In genomic region chr10:4981722-4982471, GRCh38 we compare ENCODE assay signal across 9 cellular contexts. TPM values are rescaled to one million over a fixed set of nuclear protein-coding genes. Genes with fewer than 3 reads are reported as not detected.
A peak's percentile ranks its signal among the peaks of the same experiment; 100 is the strongest.
DNase-seq lines count a peak whose midpoint lies in the region; ATAC-seq lines count a peak whose summit lies in the region.
"Had no signal": no experiment of that assay in that cellular context is flagged by ENCODE, and none has a peak within 500 bp of the region (broad histone marks: within the 10 kb centered on the region; RNA-seq: fewer than 3 reads in every experiment).

No MANE protein-coding gene starts in this region.

- no peak overlapping the region for H3K4me2 ChIP-seq in neuronal stem cell (ENCODE audit: insufficient read depth, low read length, poor library complexity, severe bottlenecking)

- H3K27ac ChIP-seq in neuronal stem cell (replicated peaks; ENCODE audit: low read length) = no peak overlapping the region

- H3K36me3 ChIP-seq in neuronal stem cell (replicated peaks in 1 of 2; ENCODE audit: control insufficient read depth in 2 of 2, insufficient read depth in 2 of 2, low read length in 2 of 2) = no peaks in the 10 kb centered on the region

- H2AK5ac ChIP-seq in neuronal stem cell (ENCODE audit: low read depth, low read length) = no peak overlapping the region

- H3K18ac ChIP-seq in neuronal stem cell (ENCODE audit: low read length) = no peak overlapping the region

- no peak overlapping the region for H2BK15ac ChIP-seq in neuronal stem cell (ENCODE audit: low read length)

- peaks cover 0 to 6% of the 10 kb centered on the region in 2 donors for H3K4me1 ChIP-seq in neuronal stem cell (ENCODE audit: control insufficient read depth in 2 of 2, insufficient read depth in 1 of 2, low read depth in 1 of 2, low read length in 2 of 2)

- WGBS in neuronal stem cell (ENCODE audit: extremely low coverage in 2 of 2, insufficient read length in 2 of 2, insufficient replicate concordance in 1 of 2), 2 donors = no CpG with 5 or more reads among the region's 14 CpGs

- no peak overlapping the region for H3K4ac ChIP-seq in neuronal stem cell (ENCODE audit: low read length)

- no peak overlapping the region for H4K91ac ChIP-seq in neuronal stem cell (ENCODE audit: low read depth, low read length, poor library complexity)

- H3K4me3 ChIP-seq in neuronal stem cell (ENCODE audit: low read length in 2 of 2) = no peak overlapping the region

- H3K79me1 ChIP-seq in neuronal stem cell (ENCODE audit: low read depth, low read length) = no peaks in the 10 kb centered on the region

- no peak overlapping the region for H2AFZ ChIP-seq in neuronal stem cell (ENCODE audit: low read length)

- no peak overlapping the region for H2BK12ac ChIP-seq in neuronal stem cell (ENCODE audit: low read length)

- no peak overlapping the region for H2BK120ac ChIP-seq in neuronal stem cell (ENCODE audit: low read depth, low read length)

- no peaks in the 10 kb centered on the region for H3K27me3 ChIP-seq in neuronal stem cell (ENCODE audit: control insufficient read depth in 3 of 3, insufficient read depth in 3 of 3, low read depth in 1 of 3, low read length in 3 of 3)

- no peak overlapping the region for H3K9ac ChIP-seq in neuronal stem cell (ENCODE audit: low read depth, low read length, poor library complexity)

- DNase-seq in NCI-H69 (lab: John Stamatoyannopoulos, UW) (peak; percentile 24), neuronal stem cell (ENCODE audit: low spot score) (peak; percentile 33), NCI-H774 (lab: John Stamatoyannopoulos, UW) (no peak), 8988T (no peak)
- DNase-seq in effector CD8-positive, alpha-beta T cell (lab: John Stamatoyannopoulos, UW) = no peak

- H3K23ac ChIP-seq in neuronal stem cell (ENCODE audit: low read depth, low read length, poor library complexity) = no peak overlapping the region

- H3K14ac ChIP-seq in neuronal stem cell (ENCODE audit: low read length) = no peak overlapping the region

- H4K8ac ChIP-seq in neuronal stem cell (ENCODE audit: low read depth, low read length) = no peak overlapping the region

- no peaks in the 10 kb centered on the region for H3K9me3 ChIP-seq in neuronal stem cell (replicated peaks in 1 of 2; ENCODE audit: control insufficient read depth in 2 of 2, insufficient read depth in 1 of 2, low read depth in 1 of 2, low read length in 2 of 2)

- no peak overlapping the region for H2BK5ac ChIP-seq in neuronal stem cell (ENCODE audit: low read length)

- peak; percentile 48 for ATAC-seq in GM18861 (IDR thresholded peaks at IDR 0.05; ENCODE audit: unreplicated experiment)
- peak; percentile 12 for ATAC-seq in esophagus mucosa
- ATAC-seq in HG03378 (IDR thresholded peaks at IDR 0.05; ENCODE audit: unreplicated experiment) = no peak

RNA-seq across cellular contexts. Expression of gene AKR1C1, which starts 18.7 kb away (rescaled TPM):
- 54.2 TPM for total RNA-seq in esophagus mucosa
- polyA plus RNA-seq in neuronal stem cell (2013, experiment 1 of 2) = 2.8 TPM
- polyA plus RNA-seq in neuronal stem cell (2013, experiment 2 of 2) = 3.8 TPM

RNA-seq across cellular contexts. Expression of gene AKR1C2, which starts 21.8 kb away (rescaled TPM):
- 115 TPM for total RNA-seq in esophagus mucosa
- polyA plus RNA-seq in neuronal stem cell (2013, experiment 1 of 2) = 3.9 TPM
- polyA plus RNA-seq in neuronal stem cell (2013, experiment 2 of 2) = 4.1 TPM
- total RNA-seq: T-helper 1 cell treated with Interleukin-12 subunit alpha and Interleukin-12 subunit beta and Interleukin-4 antibody, amounts not matched to agents 30 ng/mL and 1 ng/mL, for 36 hours had no signal

Comparison
In these comparisons a context has a peak if more than half of its experiments do, and no peak if none do; other contexts are left out.
1. DNase-seq: peak in NCI-H69 (single experiment) and neuronal stem cell (single experiment); none in NCI-H774 (single experiment), effector CD8-positive, alpha-beta T cell (single experiment) and 8988T (single experiment).